ENCODE assay signal across 11 cellular contexts in genomic region chr7:100373261-100373831, GRCh38. TPM values are rescaled to one million over a fixed set of nuclear protein-coding genes. Genes with fewer than 3 reads are reported as not detected.
DNase-seq lines count a peak whose midpoint lies in the region; ATAC-seq lines count a peak whose summit lies in the region.
"Had no signal": no experiment of that assay in that cellular context is flagged by ENCODE, and none has a peak within 500 bp of the region (broad histone marks: within the 10 kb centered on the region; RNA-seq: fewer than 3 reads in every experiment).

Gene PILRA, plus strand, starts transcription at chr7:100373487. Its CDS starts 170 bp downstream, at chr7:100373657.

- peak within 1 kb of the TSS; percentile 25 for H4K91ac ChIP-seq in mesenchymal stem cell (ENCODE audit: low read length)

- no peak within 1 kb of the TSS for H3K23ac ChIP-seq in mesenchymal stem cell (ENCODE audit: low read length in 2 of 2)

- H2AFZ ChIP-seq in mesenchymal stem cell (ENCODE audit: low read depth, low read length), result no peak within 1 kb of the TSS

- peaks cover 0 to 4% of the 10 kb centered on the region in 2 experiments for H3K27me3 ChIP-seq in mesenchymal stem cell (ENCODE audit: control insufficient read depth in 1 of 2, insufficient read depth in 1 of 2, low read length in 2 of 2)

- no peak within 1 kb of the TSS for H3K4me3 Mint-ChIP-seq in activated naive CD4-positive, alpha-beta T cell treated with anti-CD3 and anti-CD28 coated beads, Interleukin-2, amount 10 ng/mL, durations not matched to agents 7 days and 5 days
- H3K4me3 Mint-ChIP-seq: mesothelial cell of epicardium had no signal

- H4K8ac ChIP-seq in mesenchymal stem cell (ENCODE audit: low read length), result peak within 1 kb of the TSS; percentile 74

- H3K27ac ChIP-seq in caudate nucleus (ENCODE audit: low read depth, low read length) (peak within 1 kb of the TSS; percentile 62), mesenchymal stem cell (ENCODE audit: low read length, poor library complexity, severe bottlenecking) (no peak within 1 kb of the TSS)
- H3K27ac ChIP-seq: C4-2B had no signal

- H3K4me3 ChIP-seq in mesenchymal stem cell (ENCODE audit: insufficient read depth in 1 of 2, low read depth in 1 of 2, low read length in 2 of 2), result no peak within 1 kb of the TSS

- no peak within 1 kb of the TSS for H2BK15ac ChIP-seq in mesenchymal stem cell (ENCODE audit: low read depth, poor library complexity, severe bottlenecking)

- H3K36me3 Mint-ChIP-seq in activated naive CD4-positive, alpha-beta T cell treated with anti-CD3 and anti-CD28 coated beads, Interleukin-2, amount 10 ng/mL, durations not matched to agents 7 days and 5 days, result no peaks in the 10 kb centered on the region

- H3K4ac ChIP-seq in mesenchymal stem cell (ENCODE audit: low read depth in 1 of 2, low read length in 2 of 2), result peak within 1 kb of the TSS; percentile 59 to 82

- H2BK120ac ChIP-seq in mesenchymal stem cell (ENCODE audit: low read depth, low read length), result peak within 1 kb of the TSS; percentile 22

- no peak for ATAC-seq in GM21723 (IDR thresholded peaks at IDR 0.05; ENCODE audit: unreplicated experiment)
- ATAC-seq in HG02588 (IDR thresholded peaks at IDR 0.05; ENCODE audit: unreplicated experiment), result no peak

- H3K14ac ChIP-seq in mesenchymal stem cell (ENCODE audit: low read length in 2 of 2), result peak within 1 kb of the TSS in 1 of 2 experiments; percentile 77

- WGBS in mesenchymal stem cell, result 71% methylated on average over 11 of the region's 12 CpGs

- no peak within 1 kb of the TSS for H3K9ac ChIP-seq in mesenchymal stem cell (ENCODE audit: low read length)

- no peak within 1 kb of the TSS for H2AK5ac ChIP-seq in mesenchymal stem cell (ENCODE audit: low read length, severe bottlenecking)

- no peak within 1 kb of the TSS for H3K4me2 ChIP-seq in mesenchymal stem cell (ENCODE audit: low read length, poor library complexity, severe bottlenecking)

- no peaks in the 10 kb centered on the region for H3K9me3 Mint-ChIP-seq in activated naive CD4-positive, alpha-beta T cell treated with anti-CD3 and anti-CD28 coated beads, Interleukin-2, amount 10 ng/mL, durations not matched to agents 7 days and 5 days
- H3K9me3 Mint-ChIP-seq: mesothelial cell of epicardium had no signal

- H3K27me3 Mint-ChIP-seq in activated naive CD4-positive, alpha-beta T cell treated with anti-CD3 and anti-CD28 coated beads, Interleukin-2, amount 10 ng/mL, durations not matched to agents 7 days and 5 days, result no peaks in the 10 kb centered on the region

- H3K18ac ChIP-seq in mesenchymal stem cell (ENCODE audit: low read depth in 1 of 2, low read length in 2 of 2), result peak within 1 kb of the TSS; percentile 30 to 54

- CTCF ChIA-PET in activated naive CD4-positive, alpha-beta T cell treated with anti-CD3 and anti-CD28 coated beads, Interleukin-2, amount 10 ng/mL, durations not matched to agents 7 days and 5 days (lab: Charles Lee), result interaction anchor here (1.4 kb wide), 1 partner anchor 23 kb away, joined by 3 read pairs; no protein-coding TSS in a partner anchor

- peaks cover 15% of the 10 kb centered on the region for H3K4me1 Mint-ChIP-seq in activated naive CD4-positive, alpha-beta T cell treated with anti-CD3 and anti-CD28 coated beads, Interleukin-2, amount 10 ng/mL, durations not matched to agents 7 days and 5 days

- no peaks in the 10 kb centered on the region for H3K36me3 ChIP-seq in mesenchymal stem cell (ENCODE audit: control insufficient read depth in 1 of 2, insufficient read depth in 2 of 2, low read depth in 1 of 2, low read length in 2 of 2)

- H3K4me1 ChIP-seq in mesenchymal stem cell (ENCODE audit: control insufficient read depth, insufficient read depth, low read depth, low read length), result peaks cover 16% of the 10 kb centered on the region

- no peak within 1 kb of the TSS for H2BK5ac ChIP-seq in mesenchymal stem cell (ENCODE audit: low read depth, low read length, poor library complexity, severe bottlenecking)

- H2BK12ac ChIP-seq in mesenchymal stem cell (ENCODE audit: low read length in 2 of 2), result peak within 1 kb of the TSS in 1 of 2 experiments; percentile 79

- peak within 1 kb of the TSS; percentile 68 for H3K27ac Mint-ChIP-seq in activated naive CD4-positive, alpha-beta T cell treated with anti-CD3 and anti-CD28 coated beads, Interleukin-2, amount 10 ng/mL, durations not matched to agents 7 days and 5 days
- H3K27ac Mint-ChIP-seq: mesothelial cell of epicardium had no signal

- H3K9me3 ChIP-seq in mesenchymal stem cell (ENCODE audit: control insufficient read depth, low read length), result no peaks in the 10 kb centered on the region

- H3K79me1 ChIP-seq in mesenchymal stem cell (replicated peaks; ENCODE audit: low read length, poor library complexity, severe bottlenecking), result no peaks in the 10 kb centered on the region

- no peak for DNase-seq in activated naive CD4-positive, alpha-beta T cell treated with anti-CD3 and anti-CD28 coated beads, Interleukin-2, amount 10 ng/mL, durations not matched to agents 7 days and 5 days
- DNase-seq in activated naive CD4-positive, alpha-beta T cell treated with anti-CD3 and anti-CD28 coated beads, Interleukin-2, amount 50 U/mL, for 16 hours, result no peak
- DNase-seq in caudate nucleus (lab: John Stamatoyannopoulos, UW) (peak in 1 of 61 donors; percentile 13), mesenchymal stem cell (peak; percentile 13), ureter (ENCODE audit: low spot score) (no peak), NCI-H345 treated with DMSO at 0.1 percent for 48 hours (lab: John Stamatoyannopoulos, UW; ENCODE audit: unreplicated experiment) (no peak)
- DNase-seq: SW 1271 had no signal

RNA-seq across cellular contexts. Expression of gene PILRA, which starts in this region (rescaled TPM):
- 1.1 TPM for polyA plus RNA-seq in mesenchymal stem cell (2013, experiment 1 of 2)
- 1.0 TPM for polyA plus RNA-seq in mesenchymal stem cell (2013, experiment 2 of 2)
- 21.6 TPM for total RNA-seq in ureter
